ENCODE assay signal across 29 cellular contexts in genomic region chr22:36787594-36787993, GRCh38. TPM values are rescaled to one million over a fixed set of nuclear protein-coding genes. Genes with fewer than 3 reads are reported as not detected.
"Had no signal": no experiment of that assay in that cellular context is flagged by ENCODE, and none has a peak within 500 bp of the region (broad histone marks: within the 10 kb centered on the region; RNA-seq: fewer than 3 reads in every experiment).

No MANE protein-coding gene starts in this region.

- H3K9me3 ChIP-seq: left ventricle myocardium inferior, pancreas, prostate gland, stomach, testis, thyroid gland, transverse colon, upper lobe of left lung, vagina had no signal

- H2AFZ ChIP-seq: hepatocyte, neural progenitor cell had no signal

- ATAC-seq: naive thymus-derived CD8-positive, alpha-beta T cell; pancreas; right cardiac atrium; sciatic nerve; stimulated activated naive B cell treated with anti-CD40 and anti-IgM and Interleukin-4, amounts not matched to agents 10 μg/mL and 1 μg/mL and 100 μg/mL, for 72 hours; stimulated activated naive CD8-positive, alpha-beta T cell treated with anti-CD3 and anti-CD28 coated beads, Interleukin-15, Interleukin-2, amounts not matched to agents 100 U/mL and 50 U/mL, for 24 hours had no signal

- H3K27ac ChIP-seq: hepatocyte, left ventricle myocardium inferior, neural progenitor cell, pancreas, prostate gland, skin epidermis, stomach, testis, thyroid gland, transverse colon, upper lobe of left lung, vagina had no signal

- H3K4me2 ChIP-seq: hepatocyte, neural progenitor cell had no signal

- H3K4me1 ChIP-seq: left ventricle myocardium inferior, neural progenitor cell, pancreas, prostate gland, testis, thyroid gland, transverse colon, upper lobe of left lung, vagina had no signal

- H3K27me3 ChIP-seq: testis, thyroid gland, upper lobe of left lung, vagina had no signal

- H3K9ac ChIP-seq: neural progenitor cell had no signal

- DNase-seq: islet precursor cell; left ventricle myocardium inferior; mesendoderm; naive thymus-derived CD8-positive, alpha-beta T cell; pancreas; retina; right cardiac atrium; stimulated activated CD4-positive, alpha-beta T cell treated with anti-CD3 and anti-CD28 coated beads, Interleukin-12 subunit alpha, Interleukin-12 subunit beta, amount 100 ng/mL, for 4 hours; stimulated activated CD4-positive, alpha-beta T cell treated with anti-CD3 and anti-CD28 coated beads, Interleukin-15, amount 100 ng/mL, for 24 hours; stimulated activated CD4-positive, alpha-beta T cell treated with anti-CD3 and anti-CD28 coated beads, Interleukin-2, amount 100 ng/mL, for 24 hours; stimulated activated CD4-positive, alpha-beta T cell treated with anti-CD3 and anti-CD28 coated beads, Interleukin-4, amount 100 ng/mL, for 1 hour; stimulated activated naive B cell treated with anti-CD40 and anti-IgM and Interleukin-4, amounts not matched to agents 10 μg/mL and 1 μg/mL and 100 μg/mL, for 72 hours; stimulated activated naive CD8-positive, alpha-beta T cell treated with anti-CD3 and anti-CD28 coated beads, Interleukin-15, Interleukin-2, amounts not matched to agents 100 U/mL and 50 U/mL, for 24 hours; stomach; testis; thyroid gland; transverse colon; upper lobe of left lung had no signal

- H3K36me3 ChIP-seq: left ventricle myocardium inferior, neural progenitor cell, pancreas, prostate gland, stomach, thyroid gland, transverse colon, upper lobe of left lung, vagina had no signal

- H3K4me3 ChIP-seq: hepatocyte, left ventricle myocardium inferior, lung, neural progenitor cell, pancreas, prostate gland, skin epidermis, stomach, testis, thyroid gland, transverse colon, upper lobe of left lung, vagina had no signal

RNA-seq across cellular contexts. Expression of gene PVALB, which starts 29.2 kb away (rescaled TPM):
- total RNA-seq: hepatocyte; kidney epithelial cell; left ventricle myocardium inferior; lower leg skin; mucosa of gallbladder; naive thymus-derived CD8-positive, alpha-beta T cell; omental fat pad; pancreas; right cardiac atrium; sciatic nerve; stomach; thyroid gland; vagina had no signal
- polyA plus RNA-seq: hepatocyte; naive thymus-derived CD8-positive, alpha-beta T cell; right cardiac atrium had no signal
